In the genomic region with DNA sequence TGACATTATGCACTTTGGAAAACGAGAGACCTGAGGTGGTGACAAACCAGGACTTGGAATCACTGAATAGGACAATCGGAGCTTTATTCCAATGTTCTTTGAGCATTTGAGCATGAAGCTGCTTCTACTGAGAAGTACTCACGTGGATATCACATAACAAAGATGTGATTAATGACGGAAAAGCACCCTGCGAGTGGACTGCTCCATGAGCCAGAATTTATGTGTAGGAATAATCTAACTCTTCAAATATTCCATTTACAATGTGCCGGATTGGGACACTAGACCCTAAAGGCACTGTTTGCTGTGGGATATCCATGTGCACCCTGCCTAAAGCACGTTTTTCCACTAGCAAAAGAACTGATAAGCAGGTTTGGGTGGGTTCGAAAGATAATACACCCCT, we compare ENCODE assay signal across 8 cellular contexts. TPM values are rescaled to one million over a fixed set of nuclear protein-coding genes. Genes with fewer than 3 reads are reported as not detected.
DNase-seq lines count a peak whose midpoint lies in the region; ATAC-seq and TF ChIP-seq lines count a peak whose summit lies in the region.

No MANE protein-coding gene starts in this region.

- H3K9me3 ChIP-seq in CD8-positive, alpha-beta T cell (ENCODE audit: low read length): no peaks in the 10 kb centered on the region
- no peaks in the 10 kb centered on the region for H3K9me3 ChIP-seq in MM.1S (replicated peaks; ENCODE audit: insufficient read depth, low read length)
- H3K9me3 ChIP-seq in duodenal mucosa (ENCODE audit: control insufficient read depth in 1 of 2, low read length in 2 of 2): no peaks in the 10 kb centered on the region

- peaks cover 16% of the 10 kb centered on the region for H3K4me1 ChIP-seq in CD8-positive, alpha-beta T cell (ENCODE audit: insufficient read depth, low read length)
- H3K4me1 ChIP-seq in MM.1S (ENCODE audit: low read length) (peaks cover 11% of the 10 kb centered on the region), duodenal mucosa (ENCODE audit: control insufficient read depth in 1 of 2, insufficient read depth in 2 of 2, low read length in 2 of 2) (peaks cover 10 to 22% of the 10 kb centered on the region in 2 donors)

- no peaks in the 10 kb centered on the region for H4K20me1 ChIP-seq in MM.1S (ENCODE audit: insufficient read depth, low read length)

- H3K4me2 ChIP-seq in MM.1S (ENCODE audit: low read depth, low read length): peak overlapping the region; percentile 69

- peaks cover 6% of the 10 kb centered on the region for H3K9me3 Mint-ChIP-seq in CD8-positive, alpha-beta T cell
- peaks cover 33% of the 10 kb centered on the region for H3K9me3 Mint-ChIP-seq in nephron progenitor cell

- H3K9ac ChIP-seq in MM.1S (ENCODE audit: low read length) (peak overlapping the region; percentile 85; the same call in 1 of the 2 replicates), duodenal mucosa (ENCODE audit: low read depth in 1 of 2, low read length in 2 of 2) (peak overlapping the region; percentile 61 to 86)

- no peak for ATAC-seq in CD8-positive, alpha-beta T cell
- no peak for ATAC-seq in GM18498 (IDR thresholded peaks at IDR 0.05; ENCODE audit: unreplicated experiment)
- no peak for ATAC-seq in activated CD4-positive, CD25-positive, alpha-beta regulatory T cell treated with anti-CD3 and anti-CD28 coated beads, Interleukin-2, amount 50 U/mL, for 24 hours

- CTCF ChIA-PET in CD8-positive, alpha-beta T cell (lab: Charles Lee): interaction anchor here (0.6 to 2.9 kb wide), 21 partner anchors 35 to 206 kb away, joined by 3 to 27 read pairs (median 4); no protein-coding TSS in a partner anchor

- no peak overlapping the region for H3K4me3 ChIP-seq in CD8-positive, alpha-beta T cell (ENCODE audit: low read depth, low read length)
- H3K4me3 ChIP-seq in MM.1S (ENCODE audit: low read length) (peak overlapping the region; percentile 91; the same call in 1 of the 2 replicates), duodenal mucosa (ENCODE audit: low read depth in 1 of 2, low read length in 2 of 2) (no peak overlapping the region)

- intact Hi-C loops in CD8-positive, alpha-beta T cell (cut with DNase I, micrococcal nuclease): loop anchor here (1.0 to 5.0 kb wide), 6 partner anchors 36 to 915 kb away; partner anchors contain the start of genes BORCS5 (in 2 of the 2) and ETV6 (in 1 of the 2)

- no peaks in the 10 kb centered on the region for H3K9me2 ChIP-seq in MM.1S (replicated peaks; ENCODE audit: insufficient read depth, low read length)

- H3K4me3 Mint-ChIP-seq in CD8-positive, alpha-beta T cell: peak overlapping the region; percentile 95
- peak overlapping the region; percentile 83 for H3K4me3 Mint-ChIP-seq in nephron progenitor cell

- no peak for DNase-seq in CD8-positive, alpha-beta T cell
- DNase-seq in MM.1S: no peak
- DNase-seq in nephron progenitor cell: peak; percentile 7
- no peak for DNase-seq in 8988T
- no peak for DNase-seq in H4 (ENCODE audit: low spot score)

- no peak for TF ChIP-seq CTCF in CD8-positive, alpha-beta T cell (IDR thresholded peaks at IDR 0.05)
- no peak for TF ChIP-seq CTCF in MM.1S (IDR thresholded peaks at IDR 0.05; ENCODE audit: low read length)
- no peak for TF ChIP-seq CTCF in nephron progenitor cell (IDR thresholded peaks at IDR 0.05)

- H3K27ac Mint-ChIP-seq in CD8-positive, alpha-beta T cell: peak overlapping the region; percentile 99
- no peak overlapping the region for H3K27ac Mint-ChIP-seq in nephron progenitor cell

- H3K27me3 Mint-ChIP-seq in CD8-positive, alpha-beta T cell (ENCODE audit: low read depth): no peaks in the 10 kb centered on the region
- H3K27me3 Mint-ChIP-seq in nephron progenitor cell (ENCODE audit: low read depth, poor library complexity): peaks cover 7% of the 10 kb centered on the region

- H3K27ac ChIP-seq in CD8-positive, alpha-beta T cell (ENCODE audit: low read depth, low read length): peak overlapping the region; percentile 96
- H3K27ac ChIP-seq in MM.1S (ENCODE audit: low read length): peak overlapping the region; percentile 76; the same call in 1 of the 2 replicates
- H3K27ac ChIP-seq in duodenal mucosa (ENCODE audit: low read depth, low read length): peak overlapping the region; percentile 96

- POLR2A ChIA-PET in CD8-positive, alpha-beta T cell (lab: Charles Lee): interaction anchor here (0.6 to 1.9 kb wide), 10 partner anchors 53 to 187 kb away, joined by 3 to 12 read pairs (median 4); no protein-coding TSS in a partner anchor

- no peaks in the 10 kb centered on the region for H3K27me3 ChIP-seq in CD8-positive, alpha-beta T cell (ENCODE audit: insufficient read depth, low read length)
- no peaks in the 10 kb centered on the region for H3K27me3 ChIP-seq in MM.1S (replicated peaks; ENCODE audit: insufficient read depth, low read length)
- no peaks in the 10 kb centered on the region for H3K27me3 ChIP-seq in duodenal mucosa (ENCODE audit: control insufficient read depth in 1 of 2, insufficient read depth in 2 of 2, low read length in 2 of 2)

- peak overlapping the region; percentile 98 for H2AFZ ChIP-seq in MM.1S (ENCODE audit: low read length)

- H3K4me1 Mint-ChIP-seq in CD8-positive, alpha-beta T cell (ENCODE audit: low read depth): peaks cover 35% of the 10 kb centered on the region
- peaks cover 36% of the 10 kb centered on the region for H3K4me1 Mint-ChIP-seq in nephron progenitor cell

- H3K36me3 ChIP-seq in CD8-positive, alpha-beta T cell (ENCODE audit: insufficient read depth, low read length): no peaks in the 10 kb centered on the region
- H3K36me3 ChIP-seq in MM.1S (replicated peaks; ENCODE audit: insufficient read depth, low read length) (no peaks in the 10 kb centered on the region), duodenal mucosa (ENCODE audit: control insufficient read depth in 1 of 2, insufficient read depth in 2 of 2, low read length in 2 of 2) (no peaks in the 10 kb centered on the region)

- H3K36me3 Mint-ChIP-seq in CD8-positive, alpha-beta T cell: peaks cover 9% of the 10 kb centered on the region
- H3K36me3 Mint-ChIP-seq in nephron progenitor cell (ENCODE audit: low read depth): peaks cover 12% of the 10 kb centered on the region

- H3K79me2 ChIP-seq in MM.1S (ENCODE audit: low read length): peaks cover 30% of the 10 kb centered on the region

- peaks cover 18% of the 10 kb centered on the region for H3F3A ChIP-seq in MM.1S (ENCODE audit: insufficient read depth, low read length)

RNA-seq across cellular contexts. Expression of gene DUSP16, which starts 0.9 kb away (rescaled TPM):
- total RNA-seq in CD8-positive, alpha-beta T cell: 10 to 100 TPM; 27.9 to 34.1 TPM
- total RNA-seq in H4 (2014; rRNA removed; shearing (Covaris generic)): 9.7 and 13.7 TPM in 2 replicates

RNA-seq across cellular contexts. Expression of gene CREBL2, which starts 48.1 kb away (rescaled TPM):
- total RNA-seq in CD8-positive, alpha-beta T cell: 10 to 100 TPM; 10.2 to 11.8 TPM
- 29.9 and 35.4 TPM in 2 replicates for total RNA-seq in H4 (2014; rRNA removed; shearing (Covaris generic))
